20 cellular contexts compared by ENCODE assay signal in the genomic region with DNA sequence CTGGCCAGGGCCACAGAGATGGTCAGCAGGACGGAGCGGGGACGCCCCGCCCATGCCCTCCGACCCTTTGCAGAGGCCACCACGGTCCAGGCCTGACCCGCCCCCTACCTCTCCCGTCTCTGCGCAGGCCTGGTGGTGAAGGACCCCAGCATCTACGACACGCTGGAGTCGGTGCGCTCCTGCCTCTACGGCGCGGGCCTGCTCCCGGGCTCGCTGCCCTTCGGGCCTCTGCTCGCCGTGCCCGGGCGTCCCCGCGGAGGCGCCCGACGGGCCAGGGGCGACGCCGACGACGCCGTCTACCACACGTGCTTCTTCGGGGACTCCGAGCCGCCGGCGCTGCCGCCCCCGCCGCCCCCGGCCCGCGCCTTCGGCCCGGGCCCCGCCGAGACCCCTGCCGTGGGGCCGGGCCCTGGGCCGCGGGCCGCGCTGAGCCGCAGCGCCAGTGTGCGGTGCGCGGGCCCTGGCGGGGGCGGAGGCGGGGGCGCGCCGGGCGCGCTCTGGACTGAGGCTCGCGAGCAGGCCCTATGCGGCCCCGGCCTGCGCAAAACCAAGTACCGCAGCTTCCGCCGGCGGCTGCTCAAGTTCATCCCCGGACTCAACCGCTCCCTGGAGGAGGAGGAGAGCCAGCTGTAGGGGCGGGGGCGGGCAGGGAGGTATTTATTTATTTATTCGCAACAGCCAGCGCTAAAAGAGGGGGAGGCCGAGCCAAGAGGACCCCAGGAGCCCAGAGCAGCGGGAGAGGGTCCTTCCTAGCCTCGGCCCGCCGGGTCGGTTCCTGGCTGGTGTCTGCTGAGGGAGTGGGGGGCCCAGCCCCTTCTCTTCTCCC. TPM values are rescaled to one million over a fixed set of nuclear protein-coding genes. Genes with fewer than 3 reads are reported as not detected.
DNase-seq lines count a peak whose midpoint lies in the region; ATAC-seq and TF ChIP-seq lines count a peak whose summit lies in the region.
"Had no signal": no experiment of that assay in that cellular context is flagged by ENCODE, and none has a peak within 500 bp of the region (broad histone marks: within the 10 kb centered on the region; RNA-seq: fewer than 3 reads in every experiment).

No MANE protein-coding gene starts in this region.

- POLR2A ChIA-PET in HEK293T (lab: Yijun Ruan, JAX): no interaction called here

- H3K27me3 ChIP-seq in HUES64 (ENCODE audit: insufficient read depth, low read length) (peaks cover 42% of the 10 kb centered on the region), smooth muscle cell (ENCODE audit: low read depth) (no peaks in the 10 kb centered on the region)
- H3K27me3 ChIP-seq: sigmoid colon had no signal

- H3K4me1 ChIP-seq in HUES64 (ENCODE audit: insufficient read depth, low read length) (peaks cover 12% of the 10 kb centered on the region), smooth muscle cell (ENCODE audit: low read depth) (peaks cover 11% of the 10 kb centered on the region)

- no peaks in the 10 kb centered on the region for H3K4me1 Mint-ChIP-seq in immature natural killer cell
- no peaks in the 10 kb centered on the region for H3K4me1 Mint-ChIP-seq in activated CD4-positive, alpha-beta T cell treated with anti-CD3 and anti-CD28 coated beads, Interleukin-2, amount 10 ng/mL, durations not matched to agents 24 days and 14 days
- H3K4me1 Mint-ChIP-seq: activated naive CD8-positive, alpha-beta T cell treated with anti-CD3 and anti-CD28 coated beads for 36 hours had no signal

- H3K36me3 ChIP-seq in HUES64 (ENCODE audit: insufficient read depth, low read length) (peaks cover 3% of the 10 kb centered on the region; the same call in 1 of the 2 replicates), smooth muscle cell (ENCODE audit: low read depth) (no peaks in the 10 kb centered on the region)
- H3K36me3 ChIP-seq: cardiac muscle cell had no signal

- H4K20me1 ChIP-seq in smooth muscle cell (ENCODE audit: low read depth): no peaks in the 10 kb centered on the region

- no peak overlapping the region for H2AFZ ChIP-seq in smooth muscle cell (ENCODE audit: low read depth)

- TF ChIP-seq CTCF in choroid plexus epithelial cell (conservative IDR thresholded peaks at IDR 0.05; ENCODE audit: low read depth, low read length) (no peak), smooth muscle cell (IDR thresholded peaks at IDR 0.05; ENCODE audit: borderline replicate concordance, insufficient read depth, poor library complexity, severe bottlenecking) (no peak)

- WGBS in HUES64: 11% methylated on average over 90 of the region's 90 CpGs
- 44% methylated on average over 49 of the region's 90 CpGs for WGBS in smooth muscle cell (ENCODE audit: low lambda C conversion rate)

- DNase-seq in choroid plexus epithelial cell (ENCODE audit: low read depth) (peak; percentile 57), immature natural killer cell (peak in 2 of 3 donors; percentile 17 to 29), smooth muscle cell (lab: John Stamatoyannopoulos, UW; ENCODE audit: unreplicated experiment) (no peak), HEK293T (ENCODE audit: extremely low spot score) (no peak)
- no peak for DNase-seq in activated CD4-positive, alpha-beta T cell treated with anti-CD3 and anti-CD28 coated beads, Interleukin-2, amount 10 ng/mL, durations not matched to agents 24 days and 14 days
- DNase-seq: activated CD4-positive, CD25-positive, alpha-beta regulatory T cell; activated naive CD8-positive, alpha-beta T cell treated with anti-CD3 and anti-CD28 coated beads for 36 hours; activated T-cell treated with anti-CD3 and anti-CD28 coated beads, Interleukin-2, amount 50 U/mL, for 48 hours; HCEC 1CT; kidney glomerular epithelial cell; NCI-H146; NCI-H774; PC-3; sigmoid colon; stimulated activated CD4-positive, alpha-beta T cell treated with anti-CD3 and anti-CD28 coated beads, Interleukin-2, amount 100 ng/mL, for 24 hours; T-helper 17 cell had no signal

- H3K27ac Mint-ChIP-seq in immature natural killer cell: no peak overlapping the region
- no peak overlapping the region for H3K27ac Mint-ChIP-seq in activated CD4-positive, alpha-beta T cell treated with anti-CD3 and anti-CD28 coated beads, Interleukin-2, amount 10 ng/mL, durations not matched to agents 24 days and 14 days
- H3K27ac Mint-ChIP-seq: mesothelial cell of epicardium had no signal

- H3K79me2 ChIP-seq in smooth muscle cell (ENCODE audit: low read depth): no peaks in the 10 kb centered on the region

- H3K4me3 ChIP-seq in HUES64 (ENCODE audit: low read length) (peak overlapping the region; percentile 44), choroid plexus epithelial cell (ENCODE audit: low read depth, low read length) (no peak overlapping the region), smooth muscle cell (no peak overlapping the region)
- H3K4me3 ChIP-seq: cardiac muscle cell, sigmoid colon had no signal

- H3K9ac ChIP-seq in HUES64 (ENCODE audit: low read depth, low read length): peak overlapping the region; percentile 56; the same call in 1 of the 2 replicates
- H3K9ac ChIP-seq in smooth muscle cell (ENCODE audit: low read depth): no peak overlapping the region

- peaks cover 2% of the 10 kb centered on the region for H3F3A ChIP-seq in smooth muscle cell (ENCODE audit: low read depth)

- no peaks in the 10 kb centered on the region for H3K9me3 Mint-ChIP-seq in immature natural killer cell
- H3K9me3 Mint-ChIP-seq in activated CD4-positive, alpha-beta T cell treated with anti-CD3 and anti-CD28 coated beads, Interleukin-2, amount 10 ng/mL, durations not matched to agents 24 days and 14 days: no peaks in the 10 kb centered on the region
- H3K9me3 Mint-ChIP-seq: activated naive CD8-positive, alpha-beta T cell treated with anti-CD3 and anti-CD28 coated beads for 36 hours; mesothelial cell of epicardium had no signal

- H3K27ac ChIP-seq in HUES64 (ENCODE audit: low read depth, low read length) (no peak overlapping the region), smooth muscle cell (ENCODE audit: low read depth) (no peak overlapping the region)
- H3K27ac ChIP-seq: cardiac muscle cell, sigmoid colon had no signal

- no peak overlapping the region for H3K4me3 Mint-ChIP-seq in immature natural killer cell
- no peak overlapping the region for H3K4me3 Mint-ChIP-seq in activated CD4-positive, alpha-beta T cell treated with anti-CD3 and anti-CD28 coated beads, Interleukin-2, amount 10 ng/mL, durations not matched to agents 24 days and 14 days
- H3K4me3 Mint-ChIP-seq: activated naive CD8-positive, alpha-beta T cell treated with anti-CD3 and anti-CD28 coated beads for 36 hours; mesothelial cell of epicardium had no signal

- no peak for ATAC-seq in HG02973 (IDR thresholded peaks at IDR 0.05; ENCODE audit: unreplicated experiment)
- ATAC-seq: PC-3, T-helper 17 cell had no signal

- peak overlapping the region; percentile 59 for H3K4me2 ChIP-seq in smooth muscle cell

- intact Hi-C loops in activated CD4-positive, alpha-beta T cell treated with anti-CD3 and anti-CD28 coated beads, Interleukin-2, amount 10 ng/mL, durations not matched to agents 24 days and 14 days (cut with micrococcal nuclease): no loop called here

- H3K36me3 Mint-ChIP-seq in immature natural killer cell: no peaks in the 10 kb centered on the region
- peaks cover 4% of the 10 kb centered on the region for H3K36me3 Mint-ChIP-seq in activated CD4-positive, alpha-beta T cell treated with anti-CD3 and anti-CD28 coated beads, Interleukin-2, amount 10 ng/mL, durations not matched to agents 24 days and 14 days (ENCODE audit: low read depth)
- H3K36me3 Mint-ChIP-seq: mesothelial cell of epicardium had no signal

- H3K9me3 ChIP-seq in HUES64 (ENCODE audit: insufficient read depth, low read depth, low read length) (no peaks in the 10 kb centered on the region), smooth muscle cell (replicated peaks; ENCODE audit: low read depth) (no peaks in the 10 kb centered on the region)
- H3K9me3 ChIP-seq: sigmoid colon had no signal

- peaks cover 12 to 48% (median 47%) of the 10 kb centered on the region in 3 donors for H3K27me3 Mint-ChIP-seq in immature natural killer cell (ENCODE audit: low read depth in 3 of 3)
- no peaks in the 10 kb centered on the region for H3K27me3 Mint-ChIP-seq in activated CD4-positive, alpha-beta T cell treated with anti-CD3 and anti-CD28 coated beads, Interleukin-2, amount 10 ng/mL, durations not matched to agents 24 days and 14 days
- H3K27me3 Mint-ChIP-seq: activated naive CD8-positive, alpha-beta T cell treated with anti-CD3 and anti-CD28 coated beads for 36 hours; T-helper 17 cell had no signal

- CTCF ChIA-PET in HEK293T (lab: Yijun Ruan, JAX): interaction anchor here (0.9 to 1.0 kb wide), 2 partner anchors 9 to 10 kb away, joined by 3 read pairs; no protein-coding TSS in a partner anchor

TF ChIP-seq in HEK293T, 16 proteins besides CTCF, POLR2A, EP300 and RAD21:
- TF ChIP-seq FOXK2 (IDR thresholded peaks at IDR 0.05) (no peak), L3MBTL2 (conservative IDR thresholded peaks at IDR 0.05) (no peak), ZNF384 (IDR thresholded peaks at IDR 0.05) (no peak), FOXA1 (IDR thresholded peaks at IDR 0.05) (no peak), FOXM1 (IDR thresholded peaks at IDR 0.05; ENCODE audit: borderline replicate concordance) (no peak), SUZ12 (IDR thresholded peaks at IDR 0.05) (no peak), NFRKB (IDR thresholded peaks at IDR 0.05) (no peak), HDGF (IDR thresholded peaks at IDR 0.05; ENCODE audit: borderline replicate concordance) (no peak), TARDBP (IDR thresholded peaks at IDR 0.05) (no peak)

RNA-seq across cellular contexts. Expression of a gene that starts 8.0 kb away (rescaled TPM):
- polyA plus RNA-seq in HUES64 (2013, experiment 1 of 2): 3.0 TPM
- polyA plus RNA-seq in HUES64 (2013, experiment 2 of 2): 3.4 TPM
- polyA plus RNA-seq in immature natural killer cell: 1 to 10 TPM; 1.1 to 3.1 (median 1.2) TPM
- 4.1 and 12.2 TPM in 2 replicates for total RNA-seq in smooth muscle cell
- 32.4 and 36.8 TPM in 2 replicates for polyA plus RNA-seq in smooth muscle cell
- 10.4 and 12.4 TPM in 2 replicates for total RNA-seq in activated CD4-positive, alpha-beta T cell treated with anti-CD3 and anti-CD28 coated beads, Interleukin-2, amount 10 ng/mL, durations not matched to agents 24 days and 14 days

RNA-seq across cellular contexts. Expression of a gene that starts 36.5 kb away (rescaled TPM):
- 10.8 TPM for polyA plus RNA-seq in HUES64 (2013, experiment 1 of 2)
- 15.4 TPM for polyA plus RNA-seq in HUES64 (2013, experiment 2 of 2)
- polyA plus RNA-seq in immature natural killer cell (1 to 10 TPM in 2 of 3 donors, under 1 TPM in 1; 0.83 to 2.1 (median 1.3) TPM), smooth muscle cell (510 and 634 TPM in 2 replicates)
- 178 and 182 TPM in 2 replicates for total RNA-seq in smooth muscle cell
- 55.0 and 57.7 TPM in 2 replicates for total RNA-seq in activated CD4-positive, alpha-beta T cell treated with anti-CD3 and anti-CD28 coated beads, Interleukin-2, amount 10 ng/mL, durations not matched to agents 24 days and 14 days

RNA-seq across cellular contexts. Expression of a gene that starts 55.0 kb away (rescaled TPM):
- 25.8 TPM for polyA plus RNA-seq in HUES64 (2013, experiment 1 of 2)
- polyA plus RNA-seq in HUES64 (2013, experiment 2 of 2): 27.5 TPM
- polyA plus RNA-seq in immature natural killer cell: 10 to 100 TPM; 25.8 to 50.8 (median 32.2) TPM
- 62.6 and 73.4 TPM in 2 replicates for total RNA-seq in smooth muscle cell
- polyA plus RNA-seq in smooth muscle cell: 114 and 120 TPM in 2 replicates
- total RNA-seq in activated CD4-positive, alpha-beta T cell treated with anti-CD3 and anti-CD28 coated beads, Interleukin-2, amount 10 ng/mL, durations not matched to agents 24 days and 14 days: 51.2 and 61.4 TPM in 2 replicates

Comparison
In these comparisons a context has a peak if more than half of its experiments do, and no peak if none do; other contexts are left out.
1. DNase-seq: peak in choroid plexus epithelial cell (single experiment) and immature natural killer cell (2 of 3); none in smooth muscle cell (single experiment), HEK293T (single experiment) and activated CD4-positive, alpha-beta T cell treated with anti-CD3 and anti-CD28 coated beads, Interleukin-2, amount 10 ng/mL, durations not matched to agents 24 days and 14 days (single experiment).